In the genomic region with DNA sequence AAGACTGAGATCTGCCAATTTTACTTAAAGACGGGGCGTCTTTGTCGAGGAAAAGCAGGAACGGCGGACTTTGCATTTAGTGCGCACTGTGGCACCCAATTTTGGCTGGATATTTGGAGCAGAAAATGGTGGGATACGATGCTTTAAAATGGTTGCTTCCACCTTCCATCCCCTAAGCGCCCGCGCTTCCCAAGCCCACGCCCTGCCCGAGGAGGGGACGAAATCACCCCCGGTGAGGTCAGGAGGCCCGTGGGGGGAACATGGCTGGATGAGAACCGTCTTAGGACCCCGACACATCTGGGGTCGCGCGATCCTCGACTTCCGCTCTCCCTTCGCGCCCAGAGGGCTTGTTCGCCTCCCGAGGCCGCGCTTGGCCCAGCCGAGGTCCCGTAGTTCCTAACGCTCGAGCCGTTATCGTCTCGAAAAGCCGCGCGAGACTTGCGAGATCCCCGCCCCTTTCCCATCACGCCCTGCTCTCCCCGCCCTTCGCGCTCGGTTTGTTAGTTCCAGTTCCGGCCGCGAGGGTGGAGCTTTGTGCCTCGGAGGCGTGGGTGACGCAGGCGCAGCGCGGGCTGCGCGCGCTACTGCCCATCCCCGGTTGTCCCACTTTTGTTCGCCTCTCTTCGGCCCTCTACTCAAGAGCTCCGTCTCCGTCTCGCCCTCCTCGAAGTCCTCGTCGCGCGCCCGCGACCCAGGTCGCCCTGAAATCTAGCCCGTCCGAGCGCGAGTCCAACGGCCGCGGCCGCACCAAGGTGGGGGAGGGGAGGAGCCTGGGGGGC, we compare ENCODE assay signal across 8 cellular contexts. TPM values are rescaled to one million over a fixed set of nuclear protein-coding genes. Genes with fewer than 3 reads are reported as not detected.
DNase-seq lines count a peak whose midpoint lies in the region; ATAC-seq and TF ChIP-seq lines count a peak whose summit lies in the region.

A gene with protein sequence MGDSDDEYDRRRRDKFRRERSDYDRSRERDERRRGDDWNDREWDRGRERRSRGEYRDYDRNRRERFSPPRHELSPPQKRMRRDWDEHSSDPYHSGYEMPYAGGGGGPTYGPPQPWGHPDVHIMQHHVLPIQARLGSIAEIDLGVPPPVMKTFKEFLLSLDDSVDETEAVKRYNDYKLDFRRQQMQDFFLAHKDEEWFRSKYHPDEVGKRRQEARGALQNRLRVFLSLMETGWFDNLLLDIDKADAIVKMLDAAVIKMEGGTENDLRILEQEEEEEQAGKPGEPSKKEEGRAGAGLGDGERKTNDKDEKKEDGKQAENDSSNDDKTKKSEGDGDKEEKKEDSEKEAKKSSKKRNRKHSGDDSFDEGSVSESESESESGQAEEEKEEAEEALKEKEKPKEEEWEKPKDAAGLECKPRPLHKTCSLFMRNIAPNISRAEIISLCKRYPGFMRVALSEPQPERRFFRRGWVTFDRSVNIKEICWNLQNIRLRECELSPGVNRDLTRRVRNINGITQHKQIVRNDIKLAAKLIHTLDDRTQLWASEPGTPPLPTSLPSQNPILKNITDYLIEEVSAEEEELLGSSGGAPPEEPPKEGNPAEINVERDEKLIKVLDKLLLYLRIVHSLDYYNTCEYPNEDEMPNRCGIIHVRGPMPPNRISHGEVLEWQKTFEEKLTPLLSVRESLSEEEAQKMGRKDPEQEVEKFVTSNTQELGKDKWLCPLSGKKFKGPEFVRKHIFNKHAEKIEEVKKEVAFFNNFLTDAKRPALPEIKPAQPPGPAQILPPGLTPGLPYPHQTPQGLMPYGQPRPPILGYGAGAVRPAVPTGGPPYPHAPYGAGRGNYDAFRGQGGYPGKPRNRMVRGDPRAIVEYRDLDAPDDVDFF (plus strand): TSS at position 527 of the 779 bp plus-strand sequence. CDS start 488 bp downstream, outside the sequence.

- peak within 1 kb of the TSS; percentile 97 for H3K27ac Mint-ChIP-seq in activated naive CD8-positive, alpha-beta T cell treated with anti-CD3 and anti-CD28 coated beads, Interleukin-2, amount 50 U/mL, for 24 hours

- intact Hi-C loops in Right ventricle myocardium superior (cut with DNase I) = no loop called here

- peak; percentile 94 to 98 for TF ChIP-seq POLR2A in tibial nerve (IDR thresholded peaks at IDR 0.05)

- DNase-seq in NCI-H1417 treated with DMSO at 0.1 percent for 48 hours (lab: John Stamatoyannopoulos, UW) = peak; percentile 94
- peak; percentile 99 for DNase-seq in SW480 (ENCODE audit: low spot score)
- DNase-seq in activated naive CD8-positive, alpha-beta T cell treated with anti-CD3 and anti-CD28 coated beads, Interleukin-2, amount 50 U/mL, for 24 hours = peak; percentile 99
- DNase-seq in Right ventricle myocardium superior = peak; percentile 99
- peak; percentile 98 to 99 for DNase-seq in tibial nerve (ENCODE audit: low spot score in 2 of 2)

- peaks cover 71% of the 10 kb centered on the region for H3K36me3 Mint-ChIP-seq in activated naive CD8-positive, alpha-beta T cell treated with anti-CD3 and anti-CD28 coated beads, Interleukin-2, amount 50 U/mL, for 24 hours (ENCODE audit: low read depth)

- H3K27me3 ChIP-seq in parathyroid adenoma (ENCODE audit: control insufficient read depth, insufficient read depth, low read length) (no peaks in the 10 kb centered on the region), tibial nerve (no peaks in the 10 kb centered on the region)

- H3K4me1 Mint-ChIP-seq in activated naive CD8-positive, alpha-beta T cell treated with anti-CD3 and anti-CD28 coated beads, Interleukin-2, amount 50 U/mL, for 24 hours = peaks cover 52% of the 10 kb centered on the region

- H3K4me1 ChIP-seq in parathyroid adenoma (peaks cover 16% of the 10 kb centered on the region), tibial nerve (peaks cover 0 to 53% (median 26%) of the 10 kb centered on the region in 4 donors)

- no peaks in the 10 kb centered on the region for H3K9me3 ChIP-seq in parathyroid adenoma (ENCODE audit: control insufficient read depth, low read length)
- H3K9me3 ChIP-seq in tibial nerve = no peaks in the 10 kb centered on the region

- ATAC-seq in HG02759 (IDR thresholded peaks at IDR 0.05; ENCODE audit: unreplicated experiment) = peak; percentile 91
- peak; percentile 91 for ATAC-seq in activated naive CD8-positive, alpha-beta T cell treated with anti-CD3 and anti-CD28 coated beads, Interleukin-2, amount 50 U/mL, for 24 hours
- ATAC-seq in Right ventricle myocardium superior (ENCODE audit: poor library complexity) = peak; percentile 98

- WGBS in tibial nerve, 2 donors = 2 to 4% methylated on average over 37 to 74 of the region's 79 CpGs

- TF ChIP-seq CTCF in GM12872 (IDR thresholded peaks at IDR 0.05; ENCODE audit: insufficient read depth, low read depth, low read length) = 0 out of 3 replicates have a peak, but pooled peaks have one; percentile 21
- peak; percentile 63 for TF ChIP-seq CTCF in parathyroid adenoma (IDR thresholded peaks at IDR 0.05)
- TF ChIP-seq CTCF in tibial nerve (IDR thresholded peaks at IDR 0.05) = peak; percentile 39 to 97 (median 54)

- peak within 1 kb of the TSS; percentile 93 for H3K27ac ChIP-seq in parathyroid adenoma
- peak within 1 kb of the TSS; percentile 84 to 98 (median 95) for H3K27ac ChIP-seq in tibial nerve

- H3K4me3 ChIP-seq in parathyroid adenoma (ENCODE audit: low read depth, low read length) (peak within 1 kb of the TSS; percentile 97), tibial nerve (peak within 1 kb of the TSS; percentile 85 to 97 (median 94))

- no peaks in the 10 kb centered on the region for H3K27me3 Mint-ChIP-seq in activated naive CD8-positive, alpha-beta T cell treated with anti-CD3 and anti-CD28 coated beads, Interleukin-2, amount 50 U/mL, for 24 hours

- H2AFZ ChIP-seq in parathyroid adenoma = peak within 1 kb of the TSS; percentile 90

- H3K4me2 ChIP-seq in parathyroid adenoma (ENCODE audit: low read length) = peak within 1 kb of the TSS; percentile 92

- H3K36me3 ChIP-seq in parathyroid adenoma (ENCODE audit: control insufficient read depth, insufficient read depth, low read length) (no peaks in the 10 kb centered on the region), tibial nerve (peaks cover 0 to 61% (median 0%) of the 10 kb centered on the region in 3 donors)

- TF ChIP-seq EP300 in tibial nerve (IDR thresholded peaks at IDR 0.05) = peak; percentile 93 to 100

- peak within 1 kb of the TSS; percentile 97 for H3K4me3 Mint-ChIP-seq in activated naive CD8-positive, alpha-beta T cell treated with anti-CD3 and anti-CD28 coated beads, Interleukin-2, amount 50 U/mL, for 24 hours

- no peaks in the 10 kb centered on the region for H3K9me3 Mint-ChIP-seq in activated naive CD8-positive, alpha-beta T cell treated with anti-CD3 and anti-CD28 coated beads, Interleukin-2, amount 50 U/mL, for 24 hours

- H3K79me2 ChIP-seq in parathyroid adenoma = peaks cover 34% of the 10 kb centered on the region

- H3K9ac ChIP-seq in parathyroid adenoma = peak within 1 kb of the TSS; percentile 96

RNA-seq across cellular contexts. Expression of the gene that starts here (rescaled TPM):
- total RNA-seq in Right ventricle myocardium superior (61.1 TPM), tibial nerve (100 to 1,000 TPM in 1 of 4 donors, 10 to 100 TPM in 3; 72.6 to 124 (median 88.6) TPM)

Comparison
In these comparisons a context has a peak if more than half of its experiments do, and no peak if none do; other contexts are left out.
1. Peak in every context shown above with its lines: DNase-seq, ATAC-seq, H3K4me3 ChIP-seq and H3K27ac ChIP-seq.